ENCODE assay signal across 15 cellular contexts in genomic region chr14:76098916-76099675, GRCh38. TPM values are rescaled to one million over a fixed set of nuclear protein-coding genes. Genes with fewer than 3 reads are reported as not detected.
DNase-seq lines count a peak whose midpoint lies in the region; ATAC-seq, FAIRE-seq and TF ChIP-seq lines count a peak whose summit lies in the region.
"Had no signal": no experiment of that assay in that cellular context is flagged by ENCODE, and none has a peak within 500 bp of the region (broad histone marks: within the 10 kb centered on the region; RNA-seq: fewer than 3 reads in every experiment).

No MANE protein-coding gene starts in this region.

- H3K79me2 ChIP-seq in H1 (ENCODE audit: control insufficient read depth in 1 of 2, insufficient read depth in 2 of 2, low read length in 2 of 2), result no peaks in the 10 kb centered on the region

- H3K27ac ChIP-seq in H1 (ENCODE audit: low read depth, low read length) (no peak overlapping the region), neuronal stem cell (replicated peaks; ENCODE audit: low read length) (no peak overlapping the region), aorta (ENCODE audit: low read depth in 1 of 2, low read length in 2 of 2) (no peak overlapping the region)
- no peak overlapping the region for H3K27ac ChIP-seq in CD8-positive, alpha-beta T cell (ENCODE audit: low read depth, low read length)

- POLR2A ChIA-PET in H1 (lab: Charles Lee; ENCODE audit: partially characterized antibody), result no interaction called here
- POLR2A ChIA-PET in CD8-positive, alpha-beta T cell (lab: Charles Lee), result no interaction called here

- H3K36me3 Mint-ChIP-seq in CD8-positive, alpha-beta T cell, result no peaks in the 10 kb centered on the region

- DNase-seq in NCI-H146 treated with DMSO at 0.1 percent for 48 hours (lab: John Stamatoyannopoulos, UW; ENCODE audit: unreplicated experiment) (peak; percentile 18), H1 (ENCODE audit: low read depth in 1 of 2, low spot score in 2 of 2) (no peak), neuronal stem cell (ENCODE audit: low spot score) (no peak), KBM-7 (no peak), aorta (no peak)
- DNase-seq in activated CD4-positive, alpha-beta T cell treated with anti-CD3 and anti-CD28 coated beads, Interleukin-2, amount 50 U/mL, for 48 hours, result no peak
- no peak for DNase-seq in CD8-positive, alpha-beta T cell
- DNase-seq: C1 segment of cervical spinal cord; CD4-positive, alpha-beta T cell; DMS79; H7 had no signal

- H4K8ac ChIP-seq in H1 (ENCODE audit: extremely low read depth, insufficient read depth, low read length) (no peak overlapping the region), neuronal stem cell (ENCODE audit: low read depth, low read length) (no peak overlapping the region)

- peaks cover 8% of the 10 kb centered on the region for H3K27me3 Mint-ChIP-seq in CD8-positive, alpha-beta T cell (ENCODE audit: low read depth)

- no peak for TF ChIP-seq EP300 in H1 (IDR thresholded peaks at IDR 0.05; ENCODE audit: borderline replicate concordance in 1 of 2, low read depth in 2 of 2, low read length in 2 of 2)

- H3K27me3 ChIP-seq in H1 (replicated peaks in 1 of 4; ENCODE audit: control insufficient read depth in 3 of 4, extremely low read depth in 1 of 4, insufficient read depth in 3 of 4, low read length in 3 of 4) (no peaks in the 10 kb centered on the region), neuronal stem cell (ENCODE audit: control insufficient read depth in 3 of 3, insufficient read depth in 3 of 3, low read depth in 1 of 3, low read length in 3 of 3) (peaks cover 0 to 9% (median 0%) of the 10 kb centered on the region in 3 experiments), aorta (ENCODE audit: control insufficient read depth in 1 of 2, insufficient read depth in 2 of 2, low read length in 1 of 2) (no peaks in the 10 kb centered on the region)
- H3K27me3 ChIP-seq in CD8-positive, alpha-beta T cell (ENCODE audit: insufficient read depth, low read length), result no peaks in the 10 kb centered on the region

- in situ Hi-C loops in KBM-7 (cut with MboI; ENCODE audit: low pct_unique_long_range_greater_than_20kb, low sequenced_read_pairs), result no loop called here

- FAIRE-seq in H1 (lab: Jason Lieb, UNC), result no peak
- FAIRE-seq: A204.1, GM12878, GM18507 had no signal

- H3K4me2 ChIP-seq in H1 (ENCODE audit: insufficient read depth in 1 of 2, low read depth in 2 of 2, low read length in 2 of 2) (no peak overlapping the region), neuronal stem cell (ENCODE audit: insufficient read depth, low read length, poor library complexity, severe bottlenecking) (no peak overlapping the region)

- H3K4ac ChIP-seq in H1 (replicated peaks; ENCODE audit: insufficient read length, low read depth, low read length) (no peak overlapping the region), neuronal stem cell (ENCODE audit: low read length) (no peak overlapping the region)

- H2BK120ac ChIP-seq in H1 (replicated peaks; ENCODE audit: low read depth, low read length), result no peak overlapping the region
- no peak overlapping the region for H2BK120ac ChIP-seq in neuronal stem cell (ENCODE audit: low read depth, low read length)

- H3K23me2 ChIP-seq in H1 (ENCODE audit: low read depth, low read length), result no peaks in the 10 kb centered on the region

- no peak overlapping the region for H2BK5ac ChIP-seq in H1 (ENCODE audit: low read depth, low read length)
- H2BK5ac ChIP-seq in neuronal stem cell (ENCODE audit: low read length), result no peak overlapping the region

- H2BK20ac ChIP-seq in H1 (ENCODE audit: low read length), result no peak overlapping the region

- no peaks in the 10 kb centered on the region for H4K20me1 ChIP-seq in H1 (replicated peaks in 1 of 2; ENCODE audit: control insufficient read depth in 1 of 2, insufficient read depth in 2 of 2, low read length in 2 of 2)

- H4K5ac ChIP-seq in H1 (ENCODE audit: insufficient read length, low read depth, low read length), result no peak overlapping the region

- H2AK5ac ChIP-seq in H1 (ENCODE audit: low read depth, low read length) (no peak overlapping the region), neuronal stem cell (ENCODE audit: low read depth, low read length) (peak overlapping the region; percentile 6)

- 0 out of 2 replicates have a peak overlapping the region, but pooled peaks have one; percentile 63 for H2AFZ ChIP-seq in H1 (ENCODE audit: low read length)
- H2AFZ ChIP-seq in neuronal stem cell (ENCODE audit: low read length), result no peak overlapping the region

- no peak for ATAC-seq in CD8-positive, alpha-beta T cell
- ATAC-seq in aorta (ENCODE audit: low FRiP score), result no peak
- ATAC-seq: GM12878 had no signal

- H3K14ac ChIP-seq in H1 (ENCODE audit: insufficient read length) (no peak overlapping the region), neuronal stem cell (ENCODE audit: low read length) (no peak overlapping the region)

- intact Hi-C loops in CD8-positive, alpha-beta T cell (cut with DNase I, micrococcal nuclease), result no loop called here
- intact Hi-C loops in aorta (cut with DNase I), result no loop called here

- H3K4me3 ChIP-seq in H1 (ENCODE audit: extremely low read depth in 1 of 4, insufficient read depth in 2 of 4, low read depth in 3 of 4, low read length in 4 of 4), result no peak overlapping the region
- H3K4me3 ChIP-seq in neuronal stem cell (ENCODE audit: low read length in 2 of 2), result no peak overlapping the region
- no peak overlapping the region for H3K4me3 ChIP-seq in CD8-positive, alpha-beta T cell (ENCODE audit: low read depth, low read length)
- no peak overlapping the region for H3K4me3 ChIP-seq in aorta (ENCODE audit: low read length in 2 of 2)
- H3K4me3 ChIP-seq: GM12878 had no signal

- no peak overlapping the region for H3K56ac ChIP-seq in H1 (replicated peaks; ENCODE audit: insufficient read length, low read depth, low read length)

- H3K36me3 ChIP-seq in H1 (ENCODE audit: control insufficient read depth in 2 of 4, insufficient read depth in 4 of 4, low read length in 3 of 4), result no peaks in the 10 kb centered on the region
- H3K36me3 ChIP-seq in neuronal stem cell (replicated peaks in 1 of 2; ENCODE audit: control insufficient read depth in 2 of 2, insufficient read depth in 2 of 2, low read length in 2 of 2), result no peaks in the 10 kb centered on the region
- no peaks in the 10 kb centered on the region for H3K36me3 ChIP-seq in CD8-positive, alpha-beta T cell (ENCODE audit: insufficient read depth, low read length)
- no peaks in the 10 kb centered on the region for H3K36me3 ChIP-seq in aorta (ENCODE audit: control insufficient read depth in 1 of 2, insufficient read depth in 2 of 2, low read length in 1 of 2)

- H3K27ac Mint-ChIP-seq in CD8-positive, alpha-beta T cell, result no peak overlapping the region
- H3K27ac Mint-ChIP-seq: B cell; CD4-positive, alpha-beta T cell had no signal

- H3K9me3 ChIP-seq in H1 (ENCODE audit: insufficient read depth in 2 of 2, low read depth in 1 of 2, low read length in 1 of 2) (no peaks in the 10 kb centered on the region), neuronal stem cell (replicated peaks in 1 of 2; ENCODE audit: control insufficient read depth in 2 of 2, insufficient read depth in 1 of 2, low read depth in 1 of 2, low read length in 2 of 2) (no peaks in the 10 kb centered on the region), aorta (ENCODE audit: control insufficient read depth, low read length) (no peaks in the 10 kb centered on the region)
- no peaks in the 10 kb centered on the region for H3K9me3 ChIP-seq in CD8-positive, alpha-beta T cell (ENCODE audit: low read length)

- H3K79me1 ChIP-seq in H1 (ENCODE audit: low read depth, low read length) (no peaks in the 10 kb centered on the region), neuronal stem cell (ENCODE audit: low read depth, low read length) (no peaks in the 10 kb centered on the region)

- no peak for TF ChIP-seq POLR2A in H1 (IDR thresholded peaks at IDR 0.05; ENCODE audit: control extremely low read depth in 1 of 2, low read depth in 2 of 2, low read length in 2 of 2)

- H2BK15ac ChIP-seq in H1 (ENCODE audit: low read length), result no peak overlapping the region
- no peak overlapping the region for H2BK15ac ChIP-seq in neuronal stem cell (ENCODE audit: low read length)

- TF ChIP-seq CTCF in H1 (IDR thresholded peaks at IDR 0.05; ENCODE audit: control extremely low read depth in 1 of 3, insufficient read depth in 1 of 3, low read depth in 1 of 3, low read length in 3 of 3), result no peak
- TF ChIP-seq CTCF in CD8-positive, alpha-beta T cell (IDR thresholded peaks at IDR 0.05), result no peak

- no peaks in the 10 kb centered on the region for H3K9me3 Mint-ChIP-seq in CD8-positive, alpha-beta T cell
- H3K9me3 Mint-ChIP-seq: CD4-positive, alpha-beta T cell had no signal

- no peak overlapping the region for H3K4me3 Mint-ChIP-seq in CD8-positive, alpha-beta T cell
- H3K4me3 Mint-ChIP-seq: B cell; CD4-positive, alpha-beta T cell had no signal

- H3K9ac ChIP-seq in H1 (replicated peaks in 1 of 4; ENCODE audit: extremely low read depth in 1 of 4, low read depth in 3 of 4, low read length in 3 of 4) (no peak overlapping the region), neuronal stem cell (ENCODE audit: low read depth, low read length, poor library complexity) (no peak overlapping the region)

- H3K4me1 Mint-ChIP-seq in CD8-positive, alpha-beta T cell (ENCODE audit: low read depth), result no peaks in the 10 kb centered on the region
- H3K4me1 Mint-ChIP-seq: B cell had no signal

- H3K23ac ChIP-seq in H1 (ENCODE audit: insufficient read length) (no peak overlapping the region), neuronal stem cell (ENCODE audit: low read depth, low read length, poor library complexity) (peak overlapping the region; percentile 59)

- CTCF ChIA-PET in H1 (lab: Charles Lee; ENCODE audit: partially characterized antibody), result interaction anchor here (1.6 to 2.0 kb wide), 2 partner anchors 9 to 48 kb away, joined by 5 to 7 read pairs; no protein-coding TSS in a partner anchor
- CTCF ChIA-PET in CD8-positive, alpha-beta T cell (lab: Charles Lee), result no interaction called here

- TF ChIP-seq RAD21 in H1 (IDR thresholded peaks at IDR 0.05 in 1 of 2, conservative IDR thresholded peaks at IDR 0.05 in 1 of 2; ENCODE audit: low read depth in 2 of 2, low read length in 2 of 2), result no peak

- H3K18ac ChIP-seq in H1 (ENCODE audit: extremely low read depth, low read length) (no peak overlapping the region), neuronal stem cell (ENCODE audit: low read length) (no peak overlapping the region)

- H4K91ac ChIP-seq in H1 (replicated peaks; ENCODE audit: insufficient read length, low read length) (no peak overlapping the region), neuronal stem cell (ENCODE audit: low read depth, low read length, poor library complexity) (no peak overlapping the region)

- H2BK12ac ChIP-seq in H1 (ENCODE audit: low read depth, low read length) (no peak overlapping the region), neuronal stem cell (ENCODE audit: low read length) (no peak overlapping the region)

- 91% methylated on average over 28 of the region's 28 CpGs; no CpG with 5 or more reads in 1 of the 2 experiments for WGBS in H1 (ENCODE audit: extremely low coverage in 1 of 2, insufficient coverage in 1 of 2, insufficient read length in 1 of 2, insufficient replicate concordance in 2 of 2, low coverage in 1 of 2, low lambda C conversion rate in 2 of 2, missing lambda C conversion rate in 1 of 2), 2 experiments
- no CpG with 5 or more reads among the region's 28 CpGs for WGBS in neuronal stem cell (ENCODE audit: extremely low coverage in 2 of 2, insufficient read length in 2 of 2, insufficient replicate concordance in 1 of 2), 2 donors
- WGBS in aorta, 2 donors, result 80 to 82% methylated on average over 28 of the region's 28 CpGs

- H3K4me1 ChIP-seq in H1 (replicated peaks in 1 of 4; ENCODE audit: control insufficient read depth in 3 of 4, insufficient read depth in 4 of 4, low read length in 3 of 4) (no peaks in the 10 kb centered on the region), neuronal stem cell (ENCODE audit: control insufficient read depth in 2 of 2, insufficient read depth in 1 of 2, low read depth in 1 of 2, low read length in 2 of 2) (peaks cover 0 to 7% of the 10 kb centered on the region in 2 donors), aorta (ENCODE audit: control insufficient read depth in 1 of 2, insufficient read depth in 2 of 2, low read length in 2 of 2) (peaks cover 0 to 4% of the 10 kb centered on the region in 2 donors)
- no peaks in the 10 kb centered on the region for H3K4me1 ChIP-seq in CD8-positive, alpha-beta T cell (ENCODE audit: insufficient read depth, low read length)

RNA-seq across cellular contexts. Expression of gene GPATCH2L, which starts 52.6 kb away (rescaled TPM):
- total RNA-seq in H1 (2021; fragmentation: NEBNext Ultra II Directional; extraction: Animal tissue kit (Norgen Biotek cat#: 25700)), result 54.9 and 56.1 TPM in 2 replicates
- polyA plus RNA-seq in H1 (2011; rRNA removed) (26.0 and 36.9 TPM in 2 replicates), aorta (10 to 100 TPM in 1 of 2 donors, 1 to 10 TPM in 1; 9.5 to 11.2 TPM)
- polyA plus RNA-seq in H1 (2011; cell fraction: cytosol; rRNA removed), result 42.9 TPM
- polyA plus RNA-seq in H1 (2011; cell fraction: nucleus; rRNA removed), result 58.6 TPM
- polyA plus RNA-seq in H1 (2012, experiment 1 of 2), result 25.5 to 35.7 TPM (median 30.8 TPM) in 4 replicates
- polyA plus RNA-seq in H1 (2012, experiment 2 of 2), result 2.3 TPM
- polyA plus RNA-seq in H1 (2013, experiment 1 of 2), result 19.0 TPM
- 18.2 TPM for polyA plus RNA-seq in H1 (2013, experiment 2 of 2)
- 96.6 and 98.9 TPM in 2 replicates for polyA minus RNA-seq in H1 (2011; rRNA and poly(A)+ RNA removed)
- 32.0 TPM for polyA minus RNA-seq in H1 (2011; cell fraction: cytosol; rRNA and poly(A)+ RNA removed)
- polyA minus RNA-seq in H1 (2011; cell fraction: nucleus; rRNA and poly(A)+ RNA removed), result 106 TPM
- 19.3 TPM for polyA plus RNA-seq in neuronal stem cell (2013, experiment 1 of 2)
- polyA plus RNA-seq in neuronal stem cell (2013, experiment 2 of 2), result 18.4 TPM
- total RNA-seq in CD8-positive, alpha-beta T cell, result 10 to 100 TPM; 74.4 to 78.1 TPM
- 10 to 100 TPM; 61.7 to 61.8 TPM for total RNA-seq in aorta
